18 cellular contexts compared by ENCODE assay signal in genomic region chr5:76204713-76205112, GRCh38.
DNase-seq lines count a peak whose midpoint lies in the region; ATAC-seq lines count a peak whose summit lies in the region.
"Had no signal": no experiment of that assay in that cellular context is flagged by ENCODE, and none has a peak within 500 bp of the region (broad histone marks: within the 10 kb centered on the region; RNA-seq: fewer than 3 reads in every experiment).

No MANE protein-coding gene starts in this region.

- DNase-seq in DMS53 (lab: John Stamatoyannopoulos, UW) (peak; percentile 13), DMS53 treated with DMSO at 0.1 percent for 48 hours (lab: John Stamatoyannopoulos, UW; ENCODE audit: unreplicated experiment) (no peak), cerebellar cortex (ENCODE audit: low spot score) (peak; percentile 12), left kidney (ENCODE audit: low read depth, low spot score) (peak; percentile 7), ureter (ENCODE audit: low spot score) (peak; percentile 47), DMS153 treated with DMSO at 0.1 percent for 48 hours (lab: John Stamatoyannopoulos, UW; ENCODE audit: unreplicated experiment) (no peak), GF-D8 (lab: John Stamatoyannopoulos, UW) (no peak)
- DNase-seq: activated CD4-positive, alpha-beta T cell treated with anti-CD3 and anti-CD28 coated beads for 1 hour; activated effector memory CD4-positive, alpha-beta T cell treated with anti-CD3 and anti-CD28 coated beads, Interleukin-2, amount 50 U/mL, for 16 hours; amniotic stem cell; C1 segment of cervical spinal cord; kidney; NCI-H1417; right lobe of liver; SHP77 treated with DMSO at 0.1 percent for 48 hours; stimulated activated CD4-positive, alpha-beta T cell treated with anti-CD3 and anti-CD28 coated beads, Interleukin-1b, Interleukin-23, amount 100 ng/mL, for 48 hours; T-helper 2 cell had no signal

- ATAC-seq in HG03457 (IDR thresholded peaks at IDR 0.05; ENCODE audit: unreplicated experiment): no peak
- ATAC-seq: right lobe of liver had no signal

Comparison
In these comparisons a context has a peak if more than half of its experiments do, and no peak if none do; other contexts are left out.
1. DNase-seq: peak in DMS53 (single experiment), cerebellar cortex (single experiment), left kidney (single experiment) and ureter (single experiment); none in DMS53 treated with DMSO at 0.1 percent for 48 hours (single experiment), DMS153 treated with DMSO at 0.1 percent for 48 hours (single experiment) and GF-D8 (single experiment).